Comparison of ENCODE assay signal across 1 cellular context in the genomic region with DNA sequence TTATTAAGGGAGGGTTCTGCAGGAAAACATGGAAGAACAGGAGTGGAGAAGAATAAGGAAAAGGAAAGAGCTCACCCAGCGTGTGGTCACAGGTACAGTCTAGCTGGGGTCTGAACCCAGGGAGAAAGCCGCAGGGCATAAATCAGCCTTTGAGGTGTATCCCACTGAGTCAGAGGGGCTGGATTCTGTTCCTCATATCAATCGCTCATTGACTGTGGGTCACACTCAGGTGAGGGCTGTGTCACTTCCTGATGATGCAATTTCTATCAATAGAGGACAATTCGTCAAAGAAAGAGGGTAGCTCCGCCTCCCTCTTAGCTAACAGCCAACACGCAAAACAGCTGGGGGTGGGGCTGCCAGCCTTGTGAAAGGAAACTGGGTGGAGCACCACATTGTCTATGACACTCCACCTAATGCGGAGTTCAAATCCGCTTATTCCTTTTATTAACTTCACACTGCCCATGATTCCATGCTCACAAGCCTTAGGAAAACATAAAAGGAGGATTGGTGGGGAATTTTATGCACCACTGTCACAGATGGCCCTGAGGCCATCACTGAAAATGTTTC.
A peak's percentile ranks its signal among the peaks of the same experiment; 100 is the strongest.
TF ChIP-seq lines count a peak whose summit lies in the region.

No MANE protein-coding gene starts in this region.

TF ChIP-seq in K562, 482 proteins besides CTCF, POLR2A, EP300 and RAD21 (continued from another document and continues in another):
- TF ChIP-seq, protein P1, sequence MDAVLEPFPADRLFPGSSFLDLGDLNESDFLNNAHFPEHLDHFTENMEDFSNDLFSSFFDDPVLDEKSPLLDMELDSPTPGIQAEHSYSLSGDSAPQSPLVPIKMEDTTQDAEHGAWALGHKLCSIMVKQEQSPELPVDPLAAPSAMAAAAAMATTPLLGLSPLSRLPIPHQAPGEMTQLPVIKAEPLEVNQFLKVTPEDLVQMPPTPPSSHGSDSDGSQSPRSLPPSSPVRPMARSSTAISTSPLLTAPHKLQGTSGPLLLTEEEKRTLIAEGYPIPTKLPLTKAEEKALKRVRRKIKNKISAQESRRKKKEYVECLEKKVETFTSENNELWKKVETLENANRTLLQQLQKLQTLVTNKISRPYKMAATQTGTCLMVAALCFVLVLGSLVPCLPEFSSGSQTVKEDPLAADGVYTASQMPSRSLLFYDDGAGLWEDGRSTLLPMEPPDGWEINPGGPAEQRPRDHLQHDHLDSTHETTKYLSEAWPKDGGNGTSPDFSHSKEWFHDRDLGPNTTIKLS (IDR thresholded peaks at IDR 0.05; ENCODE audit: borderline replicate concordance, low read depth): no peak
- TF ChIP-seq BRF2 (IDR thresholded peaks at IDR 0.05; ENCODE audit: borderline replicate concordance, insufficient read depth, insufficient read length) (no peak), E2F3 (CRISPR knock-in tag; IDR thresholded peaks at IDR 0.05) (no peak), BDP1 (IDR thresholded peaks at IDR 0.05; ENCODE audit: insufficient read depth, insufficient read length) (no peak), ZNF3 (CRISPR knock-in tag; IDR thresholded peaks at IDR 0.05) (no peak), SMARCE1 (IDR thresholded peaks at IDR 0.05) (no peak), ZEB2 (IDR thresholded peaks at IDR 0.05) (peak; percentile 96), COPS2 (conservative IDR thresholded peaks at IDR 0.05) (no peak), CEBPB (tag; IDR thresholded peaks at IDR 0.05) (peak; percentile 89), CHD4 (IDR thresholded peaks at IDR 0.05; ENCODE audit: insufficient read depth, insufficient replicate concordance, low read depth, low read length, poor library complexity, severe bottlenecking) (no peak), L3MBTL2 (IDR thresholded peaks at IDR 0.05) (peak; percentile 69; the same call in 1 of the 2 replicates), NR0B1 (IDR thresholded peaks at IDR 0.05; ENCODE audit: partially characterized antibody) (no peak), TAF1 (IDR thresholded peaks at IDR 0.05; ENCODE audit: control insufficient read depth, extremely low read depth, insufficient read depth, low read length, severe bottlenecking) (no peak), TAL1 (IDR thresholded peaks at IDR 0.05) (no peak), FOXP1 (CRISPR knock-in tag; IDR thresholded peaks at IDR 0.05) (no peak), EZH2 (IDR thresholded peaks at IDR 0.05; ENCODE audit: borderline replicate concordance, low read depth, low read length) (no peak), KLF16 (IDR thresholded peaks at IDR 0.05) (no peak), CXXC5 (CRISPR knock-in tag; IDR thresholded peaks at IDR 0.05) (peak; percentile 68), MAFK (IDR thresholded peaks at IDR 0.05; ENCODE audit: low read length) (no peak), ZNF79 (CRISPR knock-in tag; IDR thresholded peaks at IDR 0.05; ENCODE audit: low read depth) (no peak), FOXO4 (CRISPR knock-in tag; IDR thresholded peaks at IDR 0.05) (no peak), ZNF778 (CRISPR knock-in tag; IDR thresholded peaks at IDR 0.05) (no peak), CBX3 (IDR thresholded peaks at IDR 0.05; ENCODE audit: borderline replicate concordance in 1 of 2, low read length in 2 of 2) (no peak), ZNF77 (CRISPR knock-in tag; IDR thresholded peaks at IDR 0.05) (no peak), CBFA2T3 (IDR thresholded peaks at IDR 0.05) (no peak), MTA1 (IDR thresholded peaks at IDR 0.05; ENCODE audit: borderline replicate concordance) (peak; percentile 50; the same call in 1 of the 2 replicates), TCF3 (CRISPR knock-in tag; IDR thresholded peaks at IDR 0.05) (no peak), E2F6 (IDR thresholded peaks at IDR 0.05; ENCODE audit: borderline replicate concordance in 1 of 2, extremely low read depth in 1 of 2, insufficient read depth in 1 of 2, insufficient read length in 1 of 2, low read depth in 1 of 2, low read length in 1 of 2, poor library complexity in 1 of 2, severe bottlenecking in 1 of 2) (no peak), SRSF3 (IDR thresholded peaks at IDR 0.05; ENCODE audit: insufficient read depth, low read length) (no peak), RUNX1 (IDR thresholded peaks at IDR 0.05; ENCODE audit: low read depth) (no peak), RBM17 (IDR thresholded peaks at IDR 0.05; ENCODE audit: borderline replicate concordance, low read depth, low read length) (no peak), NFATC3 (IDR thresholded peaks at IDR 0.05) (no peak), SREBF2 (CRISPR knock-in tag; IDR thresholded peaks at IDR 0.05) (no peak), PTRF (tag; IDR thresholded peaks at IDR 0.05) (no peak), SRF (CRISPR knock-in tag; IDR thresholded peaks at IDR 0.05) (peak in 1 of 2 experiments; percentile 47; a peak in 1 of 4 replicates), ZNF584 (CRISPR knock-in tag; IDR thresholded peaks at IDR 0.05; ENCODE audit: low read depth) (peak; percentile 73), PHF20 (IDR thresholded peaks at IDR 0.05; ENCODE audit: partially characterized antibody) (no peak), POLR2B (IDR thresholded peaks at IDR 0.05; ENCODE audit: low read depth, partially characterized antibody) (peak; percentile 58), NRF1 (conservative IDR thresholded peaks at IDR 0.05 in 1 of 2, IDR thresholded peaks at IDR 0.05 in 1 of 2) (peak; percentile 9 to 52; a peak in 3 of 4 replicates)
- TF ChIP-seq, protein P2, sequence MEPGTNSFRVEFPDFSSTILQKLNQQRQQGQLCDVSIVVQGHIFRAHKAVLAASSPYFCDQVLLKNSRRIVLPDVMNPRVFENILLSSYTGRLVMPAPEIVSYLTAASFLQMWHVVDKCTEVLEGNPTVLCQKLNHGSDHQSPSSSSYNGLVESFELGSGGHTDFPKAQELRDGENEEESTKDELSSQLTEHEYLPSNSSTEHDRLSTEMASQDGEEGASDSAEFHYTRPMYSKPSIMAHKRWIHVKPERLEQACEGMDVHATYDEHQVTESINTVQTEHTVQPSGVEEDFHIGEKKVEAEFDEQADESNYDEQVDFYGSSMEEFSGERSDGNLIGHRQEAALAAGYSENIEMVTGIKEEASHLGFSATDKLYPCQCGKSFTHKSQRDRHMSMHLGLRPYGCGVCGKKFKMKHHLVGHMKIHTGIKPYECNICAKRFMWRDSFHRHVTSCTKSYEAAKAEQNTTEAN (CRISPR knock-in tag; IDR thresholded peaks at IDR 0.05): no peak
- TF ChIP-seq, protein P3, sequence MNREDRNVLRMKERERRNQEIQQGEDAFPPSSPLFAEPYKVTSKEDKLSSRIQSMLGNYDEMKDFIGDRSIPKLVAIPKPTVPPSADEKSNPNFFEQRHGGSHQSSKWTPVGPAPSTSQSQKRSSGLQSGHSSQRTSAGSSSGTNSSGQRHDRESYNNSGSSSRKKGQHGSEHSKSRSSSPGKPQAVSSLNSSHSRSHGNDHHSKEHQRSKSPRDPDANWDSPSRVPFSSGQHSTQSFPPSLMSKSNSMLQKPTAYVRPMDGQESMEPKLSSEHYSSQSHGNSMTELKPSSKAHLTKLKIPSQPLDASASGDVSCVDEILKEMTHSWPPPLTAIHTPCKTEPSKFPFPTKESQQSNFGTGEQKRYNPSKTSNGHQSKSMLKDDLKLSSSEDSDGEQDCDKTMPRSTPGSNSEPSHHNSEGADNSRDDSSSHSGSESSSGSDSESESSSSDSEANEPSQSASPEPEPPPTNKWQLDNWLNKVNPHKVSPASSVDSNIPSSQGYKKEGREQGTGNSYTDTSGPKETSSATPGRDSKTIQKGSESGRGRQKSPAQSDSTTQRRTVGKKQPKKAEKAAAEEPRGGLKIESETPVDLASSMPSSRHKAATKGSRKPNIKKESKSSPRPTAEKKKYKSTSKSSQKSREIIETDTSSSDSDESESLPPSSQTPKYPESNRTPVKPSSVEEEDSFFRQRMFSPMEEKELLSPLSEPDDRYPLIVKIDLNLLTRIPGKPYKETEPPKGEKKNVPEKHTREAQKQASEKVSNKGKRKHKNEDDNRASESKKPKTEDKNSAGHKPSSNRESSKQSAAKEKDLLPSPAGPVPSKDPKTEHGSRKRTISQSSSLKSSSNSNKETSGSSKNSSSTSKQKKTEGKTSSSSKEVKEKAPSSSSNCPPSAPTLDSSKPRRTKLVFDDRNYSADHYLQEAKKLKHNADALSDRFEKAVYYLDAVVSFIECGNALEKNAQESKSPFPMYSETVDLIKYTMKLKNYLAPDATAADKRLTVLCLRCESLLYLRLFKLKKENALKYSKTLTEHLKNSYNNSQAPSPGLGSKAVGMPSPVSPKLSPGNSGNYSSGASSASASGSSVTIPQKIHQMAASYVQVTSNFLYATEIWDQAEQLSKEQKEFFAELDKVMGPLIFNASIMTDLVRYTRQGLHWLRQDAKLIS (CRISPR knock-in tag; IDR thresholded peaks at IDR 0.05): no peak
- TF ChIP-seq, protein P4, sequence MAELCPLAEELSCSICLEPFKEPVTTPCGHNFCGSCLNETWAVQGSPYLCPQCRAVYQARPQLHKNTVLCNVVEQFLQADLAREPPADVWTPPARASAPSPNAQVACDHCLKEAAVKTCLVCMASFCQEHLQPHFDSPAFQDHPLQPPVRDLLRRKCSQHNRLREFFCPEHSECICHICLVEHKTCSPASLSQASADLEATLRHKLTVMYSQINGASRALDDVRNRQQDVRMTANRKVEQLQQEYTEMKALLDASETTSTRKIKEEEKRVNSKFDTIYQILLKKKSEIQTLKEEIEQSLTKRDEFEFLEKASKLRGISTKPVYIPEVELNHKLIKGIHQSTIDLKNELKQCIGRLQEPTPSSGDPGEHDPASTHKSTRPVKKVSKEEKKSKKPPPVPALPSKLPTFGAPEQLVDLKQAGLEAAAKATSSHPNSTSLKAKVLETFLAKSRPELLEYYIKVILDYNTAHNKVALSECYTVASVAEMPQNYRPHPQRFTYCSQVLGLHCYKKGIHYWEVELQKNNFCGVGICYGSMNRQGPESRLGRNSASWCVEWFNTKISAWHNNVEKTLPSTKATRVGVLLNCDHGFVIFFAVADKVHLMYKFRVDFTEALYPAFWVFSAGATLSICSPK (IDR thresholded peaks at IDR 0.05; ENCODE audit: borderline replicate concordance): no peak
